In genomic region chr1:162720996-162721395, GRCh38 we compare ENCODE assay signal across 18 cellular contexts.
"Had no signal": no experiment of that assay in that cellular context is flagged by ENCODE, and none has a peak within 500 bp of the region (broad histone marks: within the 10 kb centered on the region; RNA-seq: fewer than 3 reads in every experiment).

No MANE protein-coding gene starts in this region.

- H3K27ac Mint-ChIP-seq: activated CD4-positive, alpha-beta T cell treated with anti-CD3 and anti-CD28 coated beads, Interleukin-2, amount 10 ng/mL, durations not matched to agents 24 days and 14 days; activated CD8-positive, alpha-beta T cell treated with anti-CD3 and anti-CD28 coated beads for 36 hours; activated naive CD8-positive, alpha-beta T cell treated with anti-CD3 and anti-CD28 coated beads, Interleukin-2, amount 10 ng/mL, durations not matched to agents 7 days and 5 days; activated T-helper 17 cell treated with anti-CD3 and anti-CD28 coated beads, Interleukin-2, amount 50 U/mL, for 72 hours; brain; endodermal cell; mesothelial cell of epicardium; stimulated activated naive CD8-positive, alpha-beta T cell treated with anti-CD3 and anti-CD28 coated beads, Interleukin-15, Interleukin-2, amounts not matched to agents 100 ng/mL and 50 ng/mL, for 24 hours had no signal

- DNase-seq: activated CD4-positive, alpha-beta T cell treated with anti-CD3 and anti-CD28 coated beads, Interleukin-2, amount 10 ng/mL, durations not matched to agents 24 days and 14 days; activated CD8-positive, alpha-beta T cell treated with anti-CD3 and anti-CD28 coated beads for 36 hours; activated naive CD4-positive, alpha-beta T cell; activated naive CD8-positive, alpha-beta T cell treated with anti-CD3 and anti-CD28 coated beads, Interleukin-2, amount 10 ng/mL, durations not matched to agents 7 days and 5 days; activated T-cell treated with anti-CD3 and anti-CD28 coated beads, Interleukin-2, amount 50 U/mL, for 1 hour; amygdala; central memory CD4-positive, alpha-beta T cell; colonic mucosa; endodermal cell; foreskin melanocyte; glutamatergic neuron; hypothalamus; islet precursor cell; trophoblast cell had no signal

- H3K36me3 Mint-ChIP-seq: activated naive CD8-positive, alpha-beta T cell treated with anti-CD3 and anti-CD28 coated beads, Interleukin-2, amount 10 ng/mL, durations not matched to agents 7 days and 5 days; brain had no signal

- H3K27me3 Mint-ChIP-seq: activated T-helper 17 cell treated with anti-CD3 and anti-CD28 coated beads, Interleukin-2, amount 50 U/mL, for 72 hours had no signal

- H3K4me3 Mint-ChIP-seq: activated CD4-positive, alpha-beta T cell treated with anti-CD3 and anti-CD28 coated beads, Interleukin-2, amount 10 ng/mL, durations not matched to agents 24 days and 14 days; activated CD8-positive, alpha-beta T cell treated with anti-CD3 and anti-CD28 coated beads for 36 hours; activated naive CD8-positive, alpha-beta T cell treated with anti-CD3 and anti-CD28 coated beads, Interleukin-2, amount 10 ng/mL, durations not matched to agents 7 days and 5 days; activated T-helper 17 cell treated with anti-CD3 and anti-CD28 coated beads, Interleukin-2, amount 50 U/mL, for 72 hours; brain; endodermal cell; mesothelial cell of epicardium; stimulated activated naive CD8-positive, alpha-beta T cell treated with anti-CD3 and anti-CD28 coated beads, Interleukin-15, Interleukin-2, amounts not matched to agents 100 ng/mL and 50 ng/mL, for 24 hours had no signal

- H3K4me1 Mint-ChIP-seq: activated CD4-positive, alpha-beta T cell treated with anti-CD3 and anti-CD28 coated beads, Interleukin-2, amount 10 ng/mL, durations not matched to agents 24 days and 14 days; activated naive CD8-positive, alpha-beta T cell treated with anti-CD3 and anti-CD28 coated beads, Interleukin-2, amount 10 ng/mL, durations not matched to agents 7 days and 5 days; activated T-helper 17 cell treated with anti-CD3 and anti-CD28 coated beads, Interleukin-2, amount 50 U/mL, for 72 hours; brain; endodermal cell had no signal

- H3K9me3 Mint-ChIP-seq: activated CD4-positive, alpha-beta T cell treated with anti-CD3 and anti-CD28 coated beads, Interleukin-2, amount 10 ng/mL, durations not matched to agents 24 days and 14 days; activated CD8-positive, alpha-beta T cell treated with anti-CD3 and anti-CD28 coated beads for 36 hours; activated naive CD8-positive, alpha-beta T cell treated with anti-CD3 and anti-CD28 coated beads, Interleukin-2, amount 10 ng/mL, durations not matched to agents 7 days and 5 days; activated T-helper 17 cell treated with anti-CD3 and anti-CD28 coated beads, Interleukin-2, amount 50 U/mL, for 72 hours; brain; endodermal cell; mesothelial cell of epicardium; stimulated activated naive CD8-positive, alpha-beta T cell treated with anti-CD3 and anti-CD28 coated beads, Interleukin-15, Interleukin-2, amounts not matched to agents 100 ng/mL and 50 ng/mL, for 24 hours had no signal
